17 cellular contexts compared by ENCODE assay signal in genomic region chr2:120480903-120481445, GRCh38.
DNase-seq lines count a peak whose midpoint lies in the region; ATAC-seq, FAIRE-seq and TF ChIP-seq lines count a peak whose summit lies in the region.
"Had no signal": no experiment of that assay in that cellular context is flagged by ENCODE, and none has a peak within 500 bp of the region (broad histone marks: within the 10 kb centered on the region; RNA-seq: fewer than 3 reads in every experiment).

No MANE protein-coding gene starts in this region.

- H3K9me3 ChIP-seq in RWPE2 (ENCODE audit: severe bottlenecking) (no peaks in the 10 kb centered on the region), kidney (ENCODE audit: control insufficient read depth in 1 of 2, low read length in 2 of 2) (no peaks in the 10 kb centered on the region), spleen (no peaks in the 10 kb centered on the region)
- H3K9me3 ChIP-seq: BE2C, Peyer's patch had no signal

- no peaks in the 10 kb centered on the region for H3K36me3 ChIP-seq in RWPE2 (ENCODE audit: low read depth)
- H3K36me3 ChIP-seq in kidney (ENCODE audit: control insufficient read depth in 1 of 2, insufficient read depth in 2 of 2, low read length in 2 of 2) = no peaks in the 10 kb centered on the region
- H3K36me3 ChIP-seq in spleen = no peaks in the 10 kb centered on the region
- H3K36me3 ChIP-seq: BE2C, Peyer's patch had no signal

- FAIRE-seq in HTR-8/SVneo (lab: Jason Lieb, UNC) (peak; percentile 98), kidney (lab: Jason Lieb, UNC) (no peak)

- ATAC-seq in RWPE2 (ENCODE audit: low read depth) (no peak), GM18502 (IDR thresholded peaks at IDR 0.05; ENCODE audit: poor library complexity, unreplicated experiment) (no peak)

- no peak overlapping the region for H3K9ac ChIP-seq in kidney (ENCODE audit: low read length in 2 of 2)

- no peak for TF ChIP-seq POLR2A in spleen (IDR thresholded peaks at IDR 0.05)

- 85 to 99% (median 91%) methylated on average over 3 to 5 of the region's 5 CpGs for WGBS in spleen, 5 donors

- peaks cover 4% of the 10 kb centered on the region for H3K4me1 ChIP-seq in RWPE2 (ENCODE audit: insufficient read depth, poor library complexity, severe bottlenecking)
- H3K4me1 ChIP-seq in kidney (ENCODE audit: control insufficient read depth in 1 of 2, insufficient read depth in 1 of 2, low read depth in 1 of 2, low read length in 2 of 2) = no peaks in the 10 kb centered on the region
- H3K4me1 ChIP-seq in spleen = no peaks in the 10 kb centered on the region
- H3K4me1 ChIP-seq: BE2C, Peyer's patch had no signal

- no peaks in the 10 kb centered on the region for H3K27me3 ChIP-seq in RWPE2 (ENCODE audit: insufficient read depth, poor library complexity, severe bottlenecking)
- H3K27me3 ChIP-seq in spleen (replicated peaks in 1 of 7) = peaks cover 0 to 19% (median 0%) of the 10 kb centered on the region in 7 donors
- H3K27me3 ChIP-seq: BE2C, Peyer's patch had no signal

- H3K27ac ChIP-seq in RWPE2 (ENCODE audit: poor library complexity, severe bottlenecking) (no peak overlapping the region), kidney (ENCODE audit: low read depth in 2 of 2, low read length in 2 of 2) (no peak overlapping the region), spleen (no peak overlapping the region)
- H3K27ac ChIP-seq: Peyer's patch had no signal

- TF ChIP-seq CTCF in RWPE2 (IDR thresholded peaks at IDR 0.05; ENCODE audit: poor library complexity, severe bottlenecking) (no peak), kidney (IDR thresholded peaks at IDR 0.05; ENCODE audit: borderline replicate concordance, extremely low read depth, insufficient read depth) (no peak), spleen (IDR thresholded peaks at IDR 0.05 in 8 of 11, conservative IDR thresholded peaks at IDR 0.05 in 3 of 11) (no peak)

- DNase-seq in HTR-8/SVneo (ENCODE audit: insufficient read length, low spot score) (no peak), RWPE2 (ENCODE audit: low spot score) (peak; percentile 49), kidney (peak; percentile 32), spleen (peak; percentile 54), NCI-H2081 (lab: John Stamatoyannopoulos, UW) (no peak)
- DNase-seq in activated CD8-positive, alpha-beta memory T cell treated with anti-CD3 and anti-CD28 coated beads, Interleukin-2, amount 50 U/mL, for 48 hours = no peak
- DNase-seq: BE2C; CD8-positive, alpha-beta memory T cell; EL; H7; KG1; NCI-H1092; NCI-H1694; NCI-H748 treated with DMSO at 0.1 percent for 48 hours; SIG-M5 had no signal

- intact Hi-C loops in kidney (cut with DNase I) (no loop called here), spleen (cut with DNase I; ENCODE audit: low total_unique reads) (no loop called here)

- H3K4me3 ChIP-seq in RWPE2 (ENCODE audit: severe bottlenecking) = no peak overlapping the region
- no peak overlapping the region for H3K4me3 ChIP-seq in kidney (ENCODE audit: low read length in 2 of 2)
- H3K4me3 ChIP-seq in spleen = no peak overlapping the region
- H3K4me3 ChIP-seq: Peyer's patch had no signal

Comparison
In these comparisons a context has a peak if more than half of its experiments do, and no peak if none do; other contexts are left out.
1. DNase-seq: peak in RWPE2 (single experiment), kidney (single experiment) and spleen (single experiment); none in HTR-8/SVneo (single experiment), activated CD8-positive, alpha-beta memory T cell treated with anti-CD3 and anti-CD28 coated beads, Interleukin-2, amount 50 U/mL, for 48 hours (single experiment) and NCI-H2081 (0 of 2).